10 cellular contexts compared by ENCODE assay signal in genomic region chrX:65695849-65696248, GRCh38. TPM values are rescaled to one million over a fixed set of nuclear protein-coding genes. Genes with fewer than 3 reads are reported as not detected.
DNase-seq lines count a peak whose midpoint lies in the region; ATAC-seq and TF ChIP-seq lines count a peak whose summit lies in the region.
"Had no signal": no experiment of that assay in that cellular context is flagged by ENCODE, and none has a peak within 500 bp of the region (broad histone marks: within the 10 kb centered on the region; RNA-seq: fewer than 3 reads in every experiment).

No MANE protein-coding gene starts in this region.

- H3K9me3 ChIP-seq in DOHH2 (ENCODE audit: control insufficient read depth, insufficient read depth, low read length), result no peaks in the 10 kb centered on the region
- H3K9me3 ChIP-seq in Loucy (ENCODE audit: insufficient read depth, low read depth, low read length), result no peaks in the 10 kb centered on the region
- H3K9me3 ChIP-seq in sigmoid colon, result no peaks in the 10 kb centered on the region
- H3K9me3 ChIP-seq: pancreas had no signal

- ATAC-seq in GM19455 (IDR thresholded peaks at IDR 0.05; ENCODE audit: unreplicated experiment) (no peak), HG02884 (IDR thresholded peaks at IDR 0.05; ENCODE audit: unreplicated experiment) (no peak), GM21619 (IDR thresholded peaks at IDR 0.05; ENCODE audit: unreplicated experiment) (no peak)
- ATAC-seq: pancreas had no signal

- H4K20me1 ChIP-seq in DOHH2 (ENCODE audit: control insufficient read depth, insufficient read depth, low read depth, low read length) (no peaks in the 10 kb centered on the region; the same call in 1 of the 2 replicates), Loucy (ENCODE audit: insufficient read depth, low read length, poor library complexity, severe bottlenecking) (peaks cover 55% of the 10 kb centered on the region)

- peaks cover 84% of the 10 kb centered on the region for H3K79me2 ChIP-seq in DOHH2 (ENCODE audit: control insufficient read depth, low read length)
- peaks cover 87% of the 10 kb centered on the region for H3K79me2 ChIP-seq in Loucy (ENCODE audit: insufficient read depth, low read length)

- H3K9me2 ChIP-seq in DOHH2 (replicated peaks; ENCODE audit: control insufficient read depth, low read length) (no peaks in the 10 kb centered on the region), Loucy (replicated peaks; ENCODE audit: low read depth, low read length) (no peaks in the 10 kb centered on the region)

- H3K9ac ChIP-seq in Loucy (ENCODE audit: low read depth, low read length, poor library complexity, severe bottlenecking), result peak overlapping the region; percentile 74

- WGBS in sigmoid colon, 2 donors, result 31 to 71% methylated on average over 1 of the region's 1 CpG

- TF ChIP-seq POLR2A in sigmoid colon (IDR thresholded peaks at IDR 0.05), result no peak

- peak overlapping the region; percentile 66 for H3K4me3 ChIP-seq in DOHH2 (ENCODE audit: low read length)
- H3K4me3 ChIP-seq in Loucy (ENCODE audit: low read length, poor library complexity, severe bottlenecking), result peak overlapping the region; percentile 75
- H3K4me3 ChIP-seq in coronary artery, result no peak overlapping the region
- no peak overlapping the region for H3K4me3 ChIP-seq in sigmoid colon
- H3K4me3 ChIP-seq: pancreas had no signal

- TF ChIP-seq CTCF in DOHH2 (IDR thresholded peaks at IDR 0.05; ENCODE audit: low read depth, low read length, poor library complexity, severe bottlenecking), result no peak
- TF ChIP-seq CTCF in Loucy (conservative IDR thresholded peaks at IDR 0.05; ENCODE audit: low read length), result no peak
- no peak for TF ChIP-seq CTCF in coronary artery (IDR thresholded peaks at IDR 0.05)
- no peak for TF ChIP-seq CTCF in sigmoid colon (IDR thresholded peaks at IDR 0.05)

- intact Hi-C loops in sigmoid colon (cut with DNase I), result loop anchor here (10.0 kb wide), 1 partner anchor 469 kb away; the partner anchor contains the start of gene HEPH

- H3F3A ChIP-seq in DOHH2 (ENCODE audit: control insufficient read depth, insufficient read depth) (peaks cover 20% of the 10 kb centered on the region), Loucy (ENCODE audit: low read depth) (peaks cover 20% of the 10 kb centered on the region)

- H3K4me1 ChIP-seq in DOHH2 (ENCODE audit: control insufficient read depth, low read length), result peaks cover 92% of the 10 kb centered on the region
- H3K4me1 ChIP-seq in Loucy (ENCODE audit: insufficient read depth, low read length, poor library complexity, severe bottlenecking), result peaks cover 71% of the 10 kb centered on the region
- peaks cover 0 to 71% (median 55%) of the 10 kb centered on the region in 4 donors for H3K4me1 ChIP-seq in sigmoid colon
- H3K4me1 ChIP-seq: pancreas had no signal

- H3K27ac ChIP-seq in DOHH2 (ENCODE audit: low read depth, low read length) (peak overlapping the region; percentile 98), coronary artery (peak overlapping the region; percentile 64 to 81), sigmoid colon (peak overlapping the region; percentile 56 to 70 (median 66)), caudate nucleus (ENCODE audit: low read depth, low read length) (no peak overlapping the region)

- H3K27me3 ChIP-seq in DOHH2 (ENCODE audit: control insufficient read depth, low read length) (no peaks in the 10 kb centered on the region), Loucy (ENCODE audit: insufficient read depth, low read length, poor library complexity, severe bottlenecking) (no peaks in the 10 kb centered on the region), sigmoid colon (no peaks in the 10 kb centered on the region)
- H3K27me3 ChIP-seq: pancreas had no signal

- no peak for TF ChIP-seq EP300 in sigmoid colon (IDR thresholded peaks at IDR 0.05)

- DNase-seq in coronary artery (ENCODE audit: low spot score) (no peak), sigmoid colon (no peak), caudate nucleus (lab: John Stamatoyannopoulos, UW) (no peak)
- DNase-seq: NCI-H1048, pancreas had no signal

- H3K4me2 ChIP-seq in DOHH2 (ENCODE audit: low read length) (peak overlapping the region; percentile 94), Loucy (ENCODE audit: low read depth, low read length, poor library complexity, severe bottlenecking) (peak overlapping the region; percentile 98)

- H3K36me3 ChIP-seq in DOHH2 (ENCODE audit: control insufficient read depth, low read length), result peaks cover 21% of the 10 kb centered on the region
- H3K36me3 ChIP-seq in Loucy (ENCODE audit: insufficient read depth, low read length), result peaks cover 18% of the 10 kb centered on the region; the same call in 1 of the 2 replicates
- no peaks in the 10 kb centered on the region for H3K36me3 ChIP-seq in sigmoid colon
- H3K36me3 ChIP-seq: pancreas had no signal

- no peak overlapping the region for H2AFZ ChIP-seq in Loucy (ENCODE audit: low read length)

RNA-seq across cellular contexts. Expression of gene MSN, which starts 28.4 kb away (rescaled TPM):
- total RNA-seq in sigmoid colon, result 100 to 1,000 TPM; 136 to 152 (median 144) TPM
- 100 to 1,000 TPM in 1 of 3 donors, 10 to 100 TPM in 2; 23.6 to 116 (median 36.0) TPM for polyA plus RNA-seq in sigmoid colon

Comparison
In these comparisons a context has a peak if more than half of its experiments do, and no peak if none do; other contexts are left out.
1. H3K4me3 ChIP-seq: peak in DOHH2 (single experiment) and Loucy (single experiment); none in coronary artery (single experiment) and sigmoid colon (0 of 4).